ENCODE assay signal across 1 cellular context in the genomic region with DNA sequence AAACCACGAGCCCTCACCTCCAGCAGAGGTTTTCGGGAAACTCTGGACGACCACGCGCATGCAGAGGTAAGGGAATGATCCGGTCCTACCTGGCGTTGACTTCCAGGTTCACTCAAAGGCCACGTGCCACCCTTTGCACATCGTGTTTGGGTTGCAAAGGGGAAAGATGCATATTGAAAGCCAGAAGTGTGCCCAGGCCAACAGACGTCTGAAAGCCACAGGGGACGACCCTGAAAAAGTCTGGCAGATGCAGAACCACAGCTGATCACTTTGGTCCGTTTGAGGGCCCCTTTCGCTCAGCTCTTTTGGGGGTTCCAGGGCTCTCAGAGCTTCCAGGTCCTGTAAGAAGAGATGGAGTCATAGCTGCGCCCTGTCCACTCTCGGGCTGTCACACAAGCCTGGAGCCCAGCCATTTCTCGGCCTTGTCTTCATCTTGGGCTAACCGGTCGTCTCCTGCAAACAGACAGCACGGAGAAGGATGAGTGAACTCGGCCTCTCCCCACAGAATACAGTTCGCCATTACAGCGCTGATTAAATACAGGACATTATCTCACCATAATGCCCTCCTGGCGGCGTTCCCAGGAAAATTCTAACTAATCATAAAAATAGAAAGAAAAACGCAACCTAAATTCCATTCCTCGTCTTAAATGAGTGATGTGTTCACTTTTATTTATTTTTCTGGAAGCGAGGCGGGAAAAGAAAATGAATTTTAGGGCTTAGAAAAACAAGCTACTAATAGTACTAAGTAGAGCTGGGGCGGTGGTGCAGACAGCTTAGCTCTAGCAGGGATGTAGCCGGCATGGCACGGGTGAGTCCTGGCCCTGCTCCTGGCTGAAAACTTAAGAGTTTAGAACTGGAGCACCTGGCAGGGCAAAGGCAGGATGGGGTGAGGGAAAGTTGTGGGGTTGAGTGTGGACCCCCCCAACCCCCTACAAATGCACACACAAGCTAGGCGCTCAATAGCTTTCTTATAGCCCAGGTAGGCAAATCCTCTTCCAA.
TF ChIP-seq lines count a peak whose summit lies in the region.

No MANE protein-coding gene starts in this region.

TF ChIP-seq in SK-N-SH treated with all-trans-retinoic acid at 6 μM for 48 hours, 23 proteins besides CTCF, POLR2A, EP300 and RAD21:
- TF ChIP-seq TOX (CRISPR knock-in tag; IDR thresholded peaks at IDR 0.05; ENCODE audit: borderline replicate concordance) (no peak), CSDC2 (CRISPR knock-in tag; IDR thresholded peaks at IDR 0.05) (no peak), ZC3H10 (CRISPR knock-in tag; IDR thresholded peaks at IDR 0.05) (no peak), ESRRG (CRISPR knock-in tag; IDR thresholded peaks at IDR 0.05) (no peak), GLIS3 (CRISPR knock-in tag; IDR thresholded peaks at IDR 0.05) (0 out of 2 replicates have a peak, but pooled peaks have one; percentile 40), SNAI2 (CRISPR knock-in tag; IDR thresholded peaks at IDR 0.05) (peak; percentile 43; the same call in 1 of the 2 replicates), ISL1 (CRISPR knock-in tag; IDR thresholded peaks at IDR 0.05) (peak; percentile 82), ARNTL (CRISPR knock-in tag; IDR thresholded peaks at IDR 0.05; ENCODE audit: borderline replicate concordance, low read depth) (no peak), ZFP30 (CRISPR knock-in tag; IDR thresholded peaks at IDR 0.05) (no peak), PATZ1 (CRISPR knock-in tag; IDR thresholded peaks at IDR 0.05; ENCODE audit: borderline replicate concordance) (no peak), CSRNP3 (CRISPR knock-in tag; IDR thresholded peaks at IDR 0.05) (no peak), PPARA (CRISPR knock-in tag; IDR thresholded peaks at IDR 0.05; ENCODE audit: borderline replicate concordance) (no peak), ZNF565 (CRISPR knock-in tag; conservative IDR thresholded peaks at IDR 0.05; ENCODE audit: low read depth) (no peak), TSHZ2 (CRISPR knock-in tag; IDR thresholded peaks at IDR 0.05) (no peak), OSR1 (CRISPR knock-in tag; IDR thresholded peaks at IDR 0.05) (no peak), ZFP3 (CRISPR knock-in tag; IDR thresholded peaks at IDR 0.05) (no peak), RARB (CRISPR knock-in tag; IDR thresholded peaks at IDR 0.05) (no peak), POU6F1 (CRISPR knock-in tag; IDR thresholded peaks at IDR 0.05; ENCODE audit: borderline replicate concordance, low read depth) (no peak)
